Comparison of ENCODE assay signal across 9 cellular contexts in the genomic region with DNA sequence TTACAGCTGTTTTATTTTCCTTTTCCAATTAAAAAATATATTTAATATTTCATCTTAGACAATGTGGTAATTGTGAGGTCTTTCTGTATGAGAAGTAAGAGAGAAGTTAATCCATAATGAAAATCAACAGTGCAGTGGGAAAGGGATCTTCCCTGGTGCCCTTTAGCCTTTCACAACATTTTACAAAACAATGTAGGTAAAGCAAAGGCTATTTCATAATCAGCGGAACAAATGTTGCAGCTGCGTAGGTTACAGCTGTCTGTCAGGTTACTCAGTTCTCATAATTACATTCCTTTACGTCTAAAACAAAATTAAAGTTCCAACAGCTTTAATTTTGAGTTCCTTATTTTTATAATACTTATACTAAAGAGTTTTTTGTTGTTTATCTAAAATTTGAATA. TPM values are rescaled to one million over a fixed set of nuclear protein-coding genes. Genes with fewer than 3 reads are reported as not detected.
"Had no signal": no experiment of that assay in that cellular context is flagged by ENCODE, and none has a peak within 500 bp of the region (broad histone marks: within the 10 kb centered on the region; RNA-seq: fewer than 3 reads in every experiment).

No MANE protein-coding gene starts in this region.

- H3K9ac ChIP-seq: GM23248 had no signal

- H3K4me3 ChIP-seq: GM23248, HAP-1, K562 had no signal

- DNase-seq: GM23248, GOT3, H7, HFFc6, IMR-90 had no signal

- ATAC-seq: HCT116, K562 had no signal

- H3K27ac ChIP-seq: GM23248, HL-60 had no signal

- H3K36me3 ChIP-seq: HAP-1 had no signal

- H3K4me1 ChIP-seq: HAP-1 had no signal

- FAIRE-seq: K562 had no signal

- H3K9me3 ChIP-seq: HAP-1 had no signal

RNA-seq across cellular contexts. Expression of a gene that starts 22.8 kb away (rescaled TPM):
- total RNA-seq: GM23248, HFFc6, IMR-90 had no signal
- polyA plus RNA-seq: GM23248, IMR-90 had no signal
